In the genomic region with DNA sequence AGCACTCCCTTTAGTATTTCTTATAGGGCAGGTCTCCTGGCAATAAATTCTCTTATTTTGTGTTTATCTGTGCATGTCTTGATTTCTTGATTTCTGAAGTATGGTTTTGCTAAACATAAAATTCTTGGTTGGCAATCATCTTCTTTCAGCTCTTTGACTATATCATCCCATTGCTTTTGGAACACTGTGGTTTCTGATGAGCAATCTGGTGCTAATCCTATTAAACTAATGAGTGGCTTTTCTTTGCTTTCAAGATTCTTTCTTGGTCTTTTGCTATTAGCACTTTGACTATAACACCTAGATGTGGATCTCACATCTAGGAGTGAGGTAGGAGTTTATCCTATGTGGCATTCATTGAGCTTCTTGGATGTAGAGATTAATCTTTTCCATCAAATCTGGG, we compare ENCODE assay signal across 34 cellular contexts.
"Had no signal": no experiment of that assay in that cellular context is flagged by ENCODE, and none has a peak within 500 bp of the region (broad histone marks: within the 10 kb centered on the region; RNA-seq: fewer than 3 reads in every experiment).

No MANE protein-coding gene starts in this region.

- H3K4me3 Mint-ChIP-seq: activated B cell treated with CpG ODN at 0.5 μM for 24 hours; activated CD4-positive, alpha-beta memory T cell treated with anti-CD3 and anti-CD28 coated beads for 36 hours; activated CD4-positive, alpha-beta T cell treated with anti-CD3 and anti-CD28 coated beads, Interleukin-2, amount 10 ng/mL, durations not matched to agents 24 days and 14 days; activated CD8-positive, alpha-beta T cell treated with anti-CD3 and anti-CD28 coated beads for 36 hours; activated naive CD4-positive, alpha-beta T cell treated with anti-CD3 and anti-CD28 coated beads, Interleukin-2, amount 10 ng/mL, durations not matched to agents 7 days and 5 days; activated naive CD4-positive, alpha-beta T cell treated with anti-CD3 and anti-CD28 coated beads, Interleukin-2, amount 50 U/mL, for 24 hours; activated naive CD8-positive, alpha-beta T cell; activated naive CD8-positive, alpha-beta T cell treated with anti-CD3 and anti-CD28 coated beads, Interleukin-2, amount 10 ng/mL, durations not matched to agents 7 days and 5 days; activated naive CD8-positive, alpha-beta T cell treated with anti-CD3 and anti-CD28 coated beads, Interleukin-2, amount 50 U/mL, for 24 hours; activated T-cell treated with anti-CD3 and anti-CD28 coated beads, Interleukin-2, amount 50 U/mL, for 4 hours; brain; central memory CD8-positive, alpha-beta T cell; T-helper 1 cell treated with Interleukin-12 subunit alpha and Interleukin-12 subunit beta and Interleukin-4 antibody, amounts not matched to agents 30 μg/mL and 1 μg/mL, for 36 hours; T-helper 2 cell treated with Interferon-gamma antibody and Interleukin-4, amounts not matched to agents 5 μg/mL and 100 μg/mL, for 36 hours had no signal

- H3K4me1 Mint-ChIP-seq: brain; central memory CD8-positive, alpha-beta T cell had no signal

- H3K36me3 Mint-ChIP-seq: activated naive CD4-positive, alpha-beta T cell treated with anti-CD3 and anti-CD28 coated beads, Interleukin-2, amount 10 ng/mL, durations not matched to agents 7 days and 5 days; activated naive CD8-positive, alpha-beta T cell treated with anti-CD3 and anti-CD28 coated beads, Interleukin-2, amount 10 ng/mL, durations not matched to agents 7 days and 5 days had no signal

- DNase-seq: activated B cell treated with CpG ODN at 0.5 μM for 24 hours; activated CD4-positive, alpha-beta memory T cell treated with anti-CD3 and anti-CD28 coated beads for 36 hours; activated CD4-positive, alpha-beta T cell treated with anti-CD3 and anti-CD28 coated beads for 4 hours; activated CD4-positive, alpha-beta T cell treated with anti-CD3 and anti-CD28 coated beads, Interleukin-2, amount 10 ng/mL, durations not matched to agents 24 days and 14 days; activated CD4-positive, alpha-beta T cell treated with anti-CD3 and anti-CD28 coated beads, Interleukin-2, amount 50 U/mL, for 1 hour; activated CD4-positive, alpha-beta T cell treated with anti-CD3 and anti-CD28 coated beads, Interleukin-2, amount 50 U/mL, for 4 hours; activated CD4-positive, CD25-positive, alpha-beta regulatory T cell treated with anti-CD3 and anti-CD28 coated beads, Interleukin-2, amount 50 U/mL, for 72 hours; activated CD8-positive, alpha-beta memory T cell treated with anti-CD3 and anti-CD28 coated beads, Interleukin-2, amount 50 U/mL, for 4 hours; activated CD8-positive, alpha-beta T cell treated with anti-CD3 and anti-CD28 coated beads for 36 hours; activated effector memory CD4-positive, alpha-beta T cell treated with Interleukin-2 at 50 U/mL for 16 hours; activated gamma-delta T cell; activated naive CD4-positive, alpha-beta T cell treated with anti-CD3 and anti-CD28 coated beads, Interleukin-2, amount 10 ng/mL, durations not matched to agents 7 days and 5 days; activated naive CD4-positive, alpha-beta T cell treated with Interleukin-2 at 50 U/mL for 16 hours; activated naive CD8-positive, alpha-beta T cell treated with anti-CD3 and anti-CD28 coated beads, Interleukin-2, amount 10 ng/mL, durations not matched to agents 7 days and 5 days; activated naive CD8-positive, alpha-beta T cell treated with anti-CD3 and anti-CD28 coated beads, Interleukin-2, amount 50 U/mL, for 24 hours; activated T-cell treated with anti-CD3 and anti-CD28 coated beads for 4 hours; activated T-cell treated with anti-CD3 and anti-CD28 coated beads, Interleukin-2, amount 50 U/mL, for 1 hour; activated T-cell treated with anti-CD3 and anti-CD28 coated beads, Interleukin-2, amount 50 U/mL, for 4 hours; amygdala; anterior cingulate cortex; caudate nucleus; cerebellar nuclear complex; T-helper 2 cell; T-helper 9 cell had no signal

- H3K4me1 ChIP-seq: ascending aorta had no signal

- H3K36me3 ChIP-seq: ascending aorta, cardiac muscle cell had no signal

- H3K27me3 ChIP-seq: ascending aorta, cardiac muscle cell had no signal

- H3K27ac Mint-ChIP-seq: activated B cell treated with CpG ODN at 0.5 μM for 24 hours; activated CD4-positive, alpha-beta memory T cell treated with anti-CD3 and anti-CD28 coated beads for 36 hours; activated CD4-positive, alpha-beta T cell treated with anti-CD3 and anti-CD28 coated beads, Interleukin-2, amount 10 ng/mL, durations not matched to agents 24 days and 14 days; activated CD8-positive, alpha-beta T cell treated with anti-CD3 and anti-CD28 coated beads for 36 hours; activated naive CD4-positive, alpha-beta T cell treated with anti-CD3 and anti-CD28 coated beads, Interleukin-2, amount 10 ng/mL, durations not matched to agents 7 days and 5 days; activated naive CD4-positive, alpha-beta T cell treated with anti-CD3 and anti-CD28 coated beads, Interleukin-2, amount 50 U/mL, for 24 hours; activated naive CD8-positive, alpha-beta T cell; activated naive CD8-positive, alpha-beta T cell treated with anti-CD3 and anti-CD28 coated beads, Interleukin-2, amount 10 ng/mL, durations not matched to agents 7 days and 5 days; activated naive CD8-positive, alpha-beta T cell treated with anti-CD3 and anti-CD28 coated beads, Interleukin-2, amount 50 U/mL, for 24 hours; activated T-helper 2 cell treated with anti-CD3 and anti-CD28 coated beads, Interferon-gamma antibody, Interleukin-2, Interleukin-4, amounts not matched to agents 10 μg/mL and 5 μg/mL and 100 μg/mL, durations not matched to agents 14 hours and 24 hours and 36 hours; brain; T-helper 1 cell treated with Interleukin-12 subunit alpha and Interleukin-12 subunit beta and Interleukin-4 antibody, amounts not matched to agents 30 μg/mL and 1 μg/mL, for 36 hours; T-helper 2 cell treated with Interferon-gamma antibody and Interleukin-4, amounts not matched to agents 5 μg/mL and 100 μg/mL, for 36 hours had no signal

- ATAC-seq: activated CD8-positive, alpha-beta T cell treated with anti-CD3 and anti-CD28 coated beads for 36 hours; activated naive CD8-positive, alpha-beta T cell treated with anti-CD3 and anti-CD28 coated beads, Interleukin-2, amount 50 U/mL, for 24 hours; activated T-cell treated with anti-CD3 and anti-CD28 coated beads, Interleukin-2, amount 50 U/mL, for 4 hours had no signal

- H3K4me3 ChIP-seq: ascending aorta, cardiac muscle cell had no signal

- H3K27me3 Mint-ChIP-seq: activated B cell treated with CpG ODN at 0.5 μM for 24 hours; activated naive CD4-positive, alpha-beta T cell treated with anti-CD3 and anti-CD28 coated beads, Interleukin-2, amount 50 U/mL, for 24 hours; activated naive CD8-positive, alpha-beta T cell; activated naive CD8-positive, alpha-beta T cell treated with anti-CD3 and anti-CD28 coated beads, Interleukin-2, amount 50 U/mL, for 24 hours had no signal

- H3K27ac ChIP-seq: ascending aorta, cardiac muscle cell, VCaP had no signal
